Comparison of ENCODE assay signal across 8 cellular contexts in the genomic region with DNA sequence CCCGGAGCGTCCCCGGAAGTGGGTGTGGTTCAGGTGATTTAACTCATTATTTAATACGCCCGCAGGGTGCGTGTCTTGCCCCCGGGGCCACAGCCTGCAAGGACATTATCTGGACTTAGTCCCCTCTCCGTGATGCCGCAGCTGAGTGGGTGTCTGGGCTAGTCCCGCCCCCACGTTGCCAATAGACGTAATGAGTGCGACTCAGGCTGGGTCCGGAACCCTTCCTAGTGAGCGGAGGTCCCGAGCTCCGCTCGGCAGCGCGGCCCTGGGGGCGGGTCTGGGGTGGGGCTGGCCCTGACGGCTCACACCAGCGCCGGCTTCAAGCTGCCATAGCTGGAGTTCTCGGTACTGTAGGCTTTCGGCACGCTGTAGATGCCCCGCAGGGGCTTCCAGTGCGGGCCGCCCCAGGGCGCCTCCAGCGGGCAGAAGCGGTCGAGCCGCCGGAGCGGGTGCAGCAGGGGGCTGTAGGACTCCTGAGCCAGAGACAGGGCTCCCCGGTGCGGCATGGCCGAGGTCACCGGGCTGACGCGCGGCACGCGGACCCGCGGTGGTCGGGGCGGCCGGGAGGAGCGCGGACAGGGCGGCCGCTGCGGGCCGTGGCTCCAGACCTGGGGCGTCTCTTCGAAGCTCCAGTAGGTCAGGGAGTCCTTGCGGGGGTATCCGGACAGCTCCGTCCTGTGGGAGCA. TPM values are rescaled to one million over a fixed set of nuclear protein-coding genes. Genes with fewer than 3 reads are reported as not detected.
DNase-seq lines count a peak whose midpoint lies in the region; ATAC-seq and TF ChIP-seq lines count a peak whose summit lies in the region.

No MANE protein-coding gene starts in this region.

- H3K27me3 Mint-ChIP-seq in activated CD4-positive, alpha-beta T cell treated with anti-CD3 and anti-CD28 coated beads, Interleukin-2, amount 10 ng/mL, durations not matched to agents 24 days and 14 days: peaks cover 27% of the 10 kb centered on the region

- ATAC-seq in lung (ENCODE audit: insufficient read depth, low FRiP score) (peak; percentile 35), HG02870 (IDR thresholded peaks at IDR 0.05; ENCODE audit: unreplicated experiment) (no peak)

- peaks cover 0 to 43% (median 16%) of the 10 kb centered on the region in 45 donors for H3K27me3 ChIP-seq in dorsolateral prefrontal cortex
- no peaks in the 10 kb centered on the region for H3K27me3 ChIP-seq in lung (ENCODE audit: control insufficient read depth, insufficient read depth)

- H3K36me3 Mint-ChIP-seq in activated CD4-positive, alpha-beta T cell treated with anti-CD3 and anti-CD28 coated beads, Interleukin-2, amount 10 ng/mL, durations not matched to agents 24 days and 14 days (ENCODE audit: low read depth): peaks cover 9% of the 10 kb centered on the region

- TF ChIP-seq CTCF in dorsolateral prefrontal cortex (IDR thresholded peaks at IDR 0.05 in 54 of 56, conservative IDR thresholded peaks at IDR 0.05 in 2 of 56; ENCODE audit: low read depth in 1 of 56, partially characterized antibody in 56 of 56) (peak in 38 of 56 donors; percentile 11 to 58 (median 34)), lung (IDR thresholded peaks at IDR 0.05; ENCODE audit: control extremely low read depth, extremely low read depth) (no peak)

- no peaks in the 10 kb centered on the region for H3K9me3 ChIP-seq in lung (ENCODE audit: control insufficient read depth in 2 of 2, insufficient read depth in 1 of 2, low read length in 1 of 2)

- no peaks in the 10 kb centered on the region for H3K9me3 Mint-ChIP-seq in activated CD4-positive, alpha-beta T cell treated with anti-CD3 and anti-CD28 coated beads, Interleukin-2, amount 10 ng/mL, durations not matched to agents 24 days and 14 days

- H3K27ac Mint-ChIP-seq in activated CD4-positive, alpha-beta T cell treated with anti-CD3 and anti-CD28 coated beads, Interleukin-2, amount 10 ng/mL, durations not matched to agents 24 days and 14 days: no peak overlapping the region

- peaks cover 8 to 27% of the 10 kb centered on the region in 2 donors for H3K36me3 ChIP-seq in lung (ENCODE audit: control insufficient read depth in 2 of 2, insufficient read depth in 2 of 2, low read length in 2 of 2)

- H3K4me3 ChIP-seq in dorsolateral prefrontal cortex: peak overlapping the region in 58 of 59 donors; percentile 6 to 63 (median 46)
- H3K4me3 ChIP-seq in lung: peak overlapping the region; percentile 10

- peak overlapping the region; percentile 84 for H3K4me3 Mint-ChIP-seq in activated CD4-positive, alpha-beta T cell treated with anti-CD3 and anti-CD28 coated beads, Interleukin-2, amount 10 ng/mL, durations not matched to agents 24 days and 14 days

- intact Hi-C loops in activated CD4-positive, alpha-beta T cell treated with anti-CD3 and anti-CD28 coated beads, Interleukin-2, amount 10 ng/mL, durations not matched to agents 24 days and 14 days (cut with micrococcal nuclease): no loop called here
- intact Hi-C loops in dorsolateral prefrontal cortex (cut with DNase I): no loop called here

- peaks cover 0 to 7% of the 10 kb centered on the region in 2 donors for H3K4me1 ChIP-seq in lung (ENCODE audit: control insufficient read depth in 2 of 2, insufficient read depth in 2 of 2, low read length in 2 of 2)

- H3K27ac ChIP-seq in dorsolateral prefrontal cortex (no peak overlapping the region), lung (ENCODE audit: low read depth in 1 of 2, low read length in 1 of 2) (no peak overlapping the region)

- H3K4me1 Mint-ChIP-seq in activated CD4-positive, alpha-beta T cell treated with anti-CD3 and anti-CD28 coated beads, Interleukin-2, amount 10 ng/mL, durations not matched to agents 24 days and 14 days: peaks cover 20% of the 10 kb centered on the region

- DNase-seq in NCI-H1417 (lab: John Stamatoyannopoulos, UW) (peak; percentile 26 to 72 (median 60)), NCI-H1417 treated with DMSO at 0.1 percent for 48 hours (lab: John Stamatoyannopoulos, UW) (no peak), NCI-H146 treated with DMSO at 0.1 percent for 48 hours (lab: John Stamatoyannopoulos, UW; ENCODE audit: unreplicated experiment) (peak; percentile 46), dorsolateral prefrontal cortex (peak in 2 of 10 donors; percentile 8 to 17), lung (ENCODE audit: low spot score) (peak; percentile 39)
- DNase-seq in activated CD4-positive, alpha-beta T cell treated with anti-CD3 and anti-CD28 coated beads, Interleukin-2, amount 10 ng/mL, durations not matched to agents 24 days and 14 days: peak; percentile 89
- DNase-seq in stimulated activated CD8-positive, alpha-beta memory T cell treated with anti-CD3 and anti-CD28 coated beads, Interleukin-4, amount 100 ng/mL, for 24 hours (ENCODE audit: low read depth): peak; percentile 52

- 0 to 1% methylated on average over 62 of the region's 62 CpGs for WGBS in lung, 2 donors

RNA-seq across cellular contexts. Expression of a gene that starts 0.9 kb away (rescaled TPM):
- not detected in 2 replicates for total RNA-seq in activated CD4-positive, alpha-beta T cell treated with anti-CD3 and anti-CD28 coated beads, Interleukin-2, amount 10 ng/mL, durations not matched to agents 24 days and 14 days
- total RNA-seq in dorsolateral prefrontal cortex (1 to 10 TPM in 1 of 120 experiments, not detected in 119; 1.9 TPM), lung (under 1 TPM in 1 of 2 donors, not detected in 1; 0.74 TPM)
- polyA plus RNA-seq in lung: under 1 TPM; 0.32 to 0.67 TPM

RNA-seq across cellular contexts. Expression of a gene that starts 6.3 kb away (rescaled TPM):
- total RNA-seq in activated CD4-positive, alpha-beta T cell treated with anti-CD3 and anti-CD28 coated beads, Interleukin-2, amount 10 ng/mL, durations not matched to agents 24 days and 14 days: not detected in 2 replicates
- total RNA-seq in dorsolateral prefrontal cortex (not detected), lung (not detected)
- polyA plus RNA-seq in lung: not detected

RNA-seq across cellular contexts. Expression of a gene that starts 13.9 kb away (rescaled TPM):
- not detected in 2 replicates for total RNA-seq in activated CD4-positive, alpha-beta T cell treated with anti-CD3 and anti-CD28 coated beads, Interleukin-2, amount 10 ng/mL, durations not matched to agents 24 days and 14 days
- total RNA-seq in dorsolateral prefrontal cortex (under 1 TPM in 1 of 120 experiments, not detected in 119; 0.68 TPM), lung (under 1 TPM in 1 of 2 donors, not detected in 1; 0.58 TPM)
- not detected for polyA plus RNA-seq in lung

RNA-seq across cellular contexts. Expression of a gene that starts 18.9 kb away (rescaled TPM):
- total RNA-seq in activated CD4-positive, alpha-beta T cell treated with anti-CD3 and anti-CD28 coated beads, Interleukin-2, amount 10 ng/mL, durations not matched to agents 24 days and 14 days: not detected in 2 replicates
- total RNA-seq in dorsolateral prefrontal cortex: not detected
- not detected for total RNA-seq in lung
- not detected for polyA plus RNA-seq in lung

RNA-seq across cellular contexts. Expression of a gene that starts 24.1 kb away (rescaled TPM):
- 190 and 195 TPM in 2 replicates for total RNA-seq in activated CD4-positive, alpha-beta T cell treated with anti-CD3 and anti-CD28 coated beads, Interleukin-2, amount 10 ng/mL, durations not matched to agents 24 days and 14 days
- total RNA-seq in dorsolateral prefrontal cortex: 10 to 100 TPM; 39.7 to 85.0 (median 53.9) TPM
- 100 to 1,000 TPM in 1 of 2 donors, 10 to 100 TPM in 1; 85.6 to 108 TPM for total RNA-seq in lung
- polyA plus RNA-seq in lung: 100 to 1,000 TPM in 1 of 2 donors, 10 to 100 TPM in 1; 80.7 to 112 TPM
